ENCODE assay signal across 12 cellular contexts in genomic region chr10:6033954-6034353, GRCh38. TPM values are rescaled to one million over a fixed set of nuclear protein-coding genes. Genes with fewer than 3 reads are reported as not detected.
DNase-seq lines count a peak whose midpoint lies in the region; ATAC-seq, FAIRE-seq and TF ChIP-seq lines count a peak whose summit lies in the region.
"Had no signal": no experiment of that assay in that cellular context is flagged by ENCODE, and none has a peak within 500 bp of the region (broad histone marks: within the 10 kb centered on the region; RNA-seq: fewer than 3 reads in every experiment).

No MANE protein-coding gene starts in this region.

- peak overlapping the region; percentile 6 for H3K27ac Mint-ChIP-seq in astrocyte (ENCODE audit: unreplicated experiment)

- peaks cover 22% of the 10 kb centered on the region for H3K27me3 Mint-ChIP-seq in astrocyte (ENCODE audit: low read depth, unreplicated experiment)

- POLR2A ChIA-PET in BJ (lab: Charles Lee) (no interaction called here), IMR-90 (lab: Charles Lee; ENCODE audit: unreplicated experiment) (no interaction called here)

- peaks cover 9% of the 10 kb centered on the region for H3K4me1 Mint-ChIP-seq in astrocyte (ENCODE audit: low read depth, unreplicated experiment)

- H2BK20ac ChIP-seq in IMR-90 (ENCODE audit: low read depth, low read length): no peak overlapping the region

- no CpG with 5 or more reads among the region's 3 CpGs for WGBS in IMR-90 (ENCODE audit: extremely low coverage in 2 of 2, insufficient read length in 1 of 2), 2 experiments

- H3K79me2 ChIP-seq in astrocyte (ENCODE audit: insufficient read depth, low read length): no peaks in the 10 kb centered on the region

- H2AK5ac ChIP-seq in IMR-90 (ENCODE audit: low read depth, low read length): no peak overlapping the region

- H3K4ac ChIP-seq in IMR-90 (ENCODE audit: low read depth, low read length): no peak overlapping the region

- no peaks in the 10 kb centered on the region for H3K4me1 ChIP-seq in IMR-90 (ENCODE audit: control insufficient read depth, insufficient read depth, low read length)
- H3K4me1 ChIP-seq in astrocyte (ENCODE audit: insufficient read depth, low read length): no peaks in the 10 kb centered on the region
- no peaks in the 10 kb centered on the region for H3K4me1 ChIP-seq in mucosa of descending colon (ENCODE audit: low read depth)
- H3K4me1 ChIP-seq: HAP-1, vagina had no signal

- in situ Hi-C loops in IMR-90 (cut with MboI; ENCODE audit: low sequenced_read_pairs): no loop called here

- no peaks in the 10 kb centered on the region for H3K27me3 ChIP-seq in BJ (ENCODE audit: control insufficient read depth, insufficient read depth, low read length)
- H3K27me3 ChIP-seq in IMR-90 (ENCODE audit: control insufficient read depth, insufficient read depth, low read length): peaks cover 24% of the 10 kb centered on the region
- peaks cover 6% of the 10 kb centered on the region for H3K27me3 ChIP-seq in astrocyte (ENCODE audit: insufficient read depth, low read length)
- H3K27me3 ChIP-seq: vagina had no signal

- no peak overlapping the region for H4K91ac ChIP-seq in IMR-90 (ENCODE audit: insufficient read depth, low read depth, low read length)

- no peak overlapping the region for H3K14ac ChIP-seq in IMR-90 (replicated peaks; ENCODE audit: low read depth, low read length)

- no peak for ATAC-seq in IMR-90 (ENCODE audit: low read depth)
- peak; percentile 24 for ATAC-seq in mucosa of descending colon
- ATAC-seq in HG02798 (IDR thresholded peaks at IDR 0.05; ENCODE audit: poor library complexity, unreplicated experiment): no peak

- H3K9ac ChIP-seq in IMR-90 (ENCODE audit: low read depth, low read length) (no peak overlapping the region), astrocyte (ENCODE audit: low read length) (no peak overlapping the region)

- H3K18ac ChIP-seq in IMR-90 (ENCODE audit: low read depth, low read length): no peak overlapping the region

- H4K5ac ChIP-seq in IMR-90 (ENCODE audit: low read depth, low read length): no peak overlapping the region

- no peak overlapping the region for H2AK9ac ChIP-seq in IMR-90 (replicated peaks; ENCODE audit: low read depth, low read length, poor library complexity)

- H3K4me3 Mint-ChIP-seq in astrocyte (ENCODE audit: unreplicated experiment): no peak overlapping the region

- H3K36me3 ChIP-seq in BJ (ENCODE audit: control insufficient read depth, insufficient read depth, low read length) (no peaks in the 10 kb centered on the region), IMR-90 (ENCODE audit: control insufficient read depth, insufficient read depth, low read length) (no peaks in the 10 kb centered on the region), astrocyte (ENCODE audit: insufficient read depth, low read length) (no peaks in the 10 kb centered on the region), mucosa of descending colon (ENCODE audit: low read depth) (no peaks in the 10 kb centered on the region)
- H3K36me3 ChIP-seq: HAP-1, vagina had no signal

- no peaks in the 10 kb centered on the region for H3K9me3 ChIP-seq in IMR-90 (ENCODE audit: control insufficient read depth, insufficient read depth, low read length)
- H3K9me3 ChIP-seq in astrocyte (ENCODE audit: insufficient read depth, low read depth, low read length): no peaks in the 10 kb centered on the region
- peaks cover 3% of the 10 kb centered on the region for H3K9me3 ChIP-seq in mucosa of descending colon
- H3K9me3 ChIP-seq: HAP-1, vagina had no signal

- CTCF ChIA-PET in BJ (lab: Yijun Ruan, JAX): no interaction called here
- CTCF ChIA-PET in IMR-90 (lab: Yijun Ruan, JAX): no interaction called here

- no peak overlapping the region for H3K23ac ChIP-seq in IMR-90 (ENCODE audit: low read depth, low read length)

- peaks cover 2% of the 10 kb centered on the region for H3K9me3 Mint-ChIP-seq in astrocyte (ENCODE audit: unreplicated experiment)

- H2AFZ ChIP-seq in IMR-90 (replicated peaks; ENCODE audit: low read length, poor library complexity): peak overlapping the region; percentile 11
- no peak overlapping the region for H2AFZ ChIP-seq in astrocyte (ENCODE audit: low read depth, low read length)

- intact Hi-C loops in IMR-90 (cut with micrococcal nuclease) (no loop called here), mucosa of descending colon (cut with DNase I, micrococcal nuclease) (no loop called here)

- H3K27ac ChIP-seq in IMR-90 (ENCODE audit: insufficient read depth, low read length) (no peak overlapping the region), astrocyte (ENCODE audit: low read depth, low read length) (no peak overlapping the region)
- H3K27ac ChIP-seq: coronary artery, vagina had no signal

- TF ChIP-seq RAD21 in IMR-90 (IDR thresholded peaks at IDR 0.05; ENCODE audit: low read length): no peak

- no peak overlapping the region for H2BK15ac ChIP-seq in IMR-90 (ENCODE audit: low read depth, low read length)

- DNase-seq in BJ (ENCODE audit: low read depth) (peak; percentile 36), IMR-90 (no peak), astrocyte (ENCODE audit: low read depth) (peak; percentile 12), mucosa of descending colon (peak in 1 of 3 donors; percentile 28), NCI-H82 treated with DMSO at 0.1 percent for 48 hours (lab: John Stamatoyannopoulos, UW; ENCODE audit: unreplicated experiment) (no peak), NCI-H2227 treated with DMSO at 0.1 percent for 48 hours (lab: John Stamatoyannopoulos, UW) (no peak), NAMALWA (ENCODE audit: low spot score) (no peak)
- DNase-seq: DMS79 had no signal

- TF ChIP-seq CTCF in BJ (IDR thresholded peaks at IDR 0.05; ENCODE audit: insufficient read depth, low read depth, low read length) (no peak), IMR-90 (conservative IDR thresholded peaks at IDR 0.05; ENCODE audit: low read depth, low read length) (no peak), astrocyte (IDR thresholded peaks at IDR 0.05; ENCODE audit: insufficient read depth, low read depth, low read length) (no peak), mucosa of descending colon (IDR thresholded peaks at IDR 0.05) (no peak)

- H4K20me1 ChIP-seq in IMR-90 (ENCODE audit: insufficient read depth, low read length) (no peaks in the 10 kb centered on the region), astrocyte (ENCODE audit: insufficient read depth, low read length) (no peaks in the 10 kb centered on the region)

- BruUV-seq in IMR-90 (replicated peaks; lab: Mats Ljungman, UMichigan): no TSS peak

- H3K4me2 ChIP-seq in IMR-90 (ENCODE audit: low read depth, low read length) (no peak overlapping the region), astrocyte (ENCODE audit: low read length) (no peak overlapping the region)

- no peak for TF ChIP-seq POLR2A in IMR-90 (IDR thresholded peaks at IDR 0.05; ENCODE audit: low read depth, low read length)

- H3K79me1 ChIP-seq in IMR-90 (ENCODE audit: low read depth in 1 of 2, low read length in 2 of 2): no peaks in the 10 kb centered on the region

- no peaks in the 10 kb centered on the region for H3K36me3 Mint-ChIP-seq in astrocyte (ENCODE audit: low read depth, unreplicated experiment)

- no peak overlapping the region for H2BK5ac ChIP-seq in IMR-90 (ENCODE audit: low read depth, low read length, poor library complexity, severe bottlenecking)

- dilution Hi-C loops in IMR-90 (cut with HindIII; ENCODE audit: low sequenced_read_pairs, unreplicated experiment): no loop called here

- H3K4me3 ChIP-seq in BJ (ENCODE audit: low read depth, low read length) (no peak overlapping the region), IMR-90 (ENCODE audit: insufficient read depth, low read depth, low read length) (no peak overlapping the region), astrocyte (ENCODE audit: insufficient read depth, low read depth, low read length) (no peak overlapping the region), mucosa of descending colon (no peak overlapping the region)
- H3K4me3 ChIP-seq: coronary artery, HAP-1, vagina had no signal

- no peaks in the 10 kb centered on the region for H3K9me1 ChIP-seq in IMR-90 (ENCODE audit: insufficient read depth, low read length)

- no peak overlapping the region for H4K8ac ChIP-seq in IMR-90 (ENCODE audit: low read depth in 2 of 2, low read length in 2 of 2)

- no peak for FAIRE-seq in astrocyte (lab: Jason Lieb, UNC)

- no peak overlapping the region for H3K56ac ChIP-seq in IMR-90 (ENCODE audit: extremely low read depth, insufficient read depth, low read length)

- H2BK120ac ChIP-seq in IMR-90 (ENCODE audit: low read depth, low read length): no peak overlapping the region

TF ChIP-seq in IMR-90, 13 proteins besides CTCF, POLR2A, EP300 and RAD21 (continues in another document):
- TF ChIP-seq BHLHE40 (IDR thresholded peaks at IDR 0.05; ENCODE audit: low read depth, low read length): no peak

RNA-seq across cellular contexts. Expression of gene IL2RA, which starts 28.2 kb away (rescaled TPM):
- not detected in 2 replicates for polyA plus RNA-seq in BJ (2011; rRNA removed)
- polyA minus RNA-seq in BJ (2011; rRNA and poly(A)+ RNA removed): not detected in 2 replicates
- not detected in 2 replicates for total RNA-seq in IMR-90 (2012; rRNA removed)
- not detected in 2 replicates for polyA plus RNA-seq in IMR-90 (2012; rRNA removed)
- polyA plus RNA-seq in IMR-90 (2012; cell fraction: cytosol; rRNA removed): not detected in 2 replicates
- not detected in 2 replicates for polyA plus RNA-seq in IMR-90 (2012; cell fraction: nucleus; rRNA removed; ENCODE audit: low replicate concordance)
- not detected in 2 replicates for total RNA-seq in astrocyte
- 1 to 10 TPM; 1.2 to 3.7 (median 2.1) TPM for total RNA-seq in mucosa of descending colon
- total RNA-seq: vagina had no signal

RNA-seq across cellular contexts. Expression of gene RBM17, which starts 54.9 kb away (rescaled TPM):
- polyA plus RNA-seq in BJ (2011; rRNA removed): 28.9 and 31.7 TPM in 2 replicates
- polyA minus RNA-seq in BJ (2011; rRNA and poly(A)+ RNA removed): 11.7 and 13.1 TPM in 2 replicates
- total RNA-seq in IMR-90 (2012; rRNA removed): 24.6 and 35.6 TPM in 2 replicates
- 42.9 and 56.7 TPM in 2 replicates for polyA plus RNA-seq in IMR-90 (2012; rRNA removed)
- 9.1 and 9.6 TPM in 2 replicates for polyA plus RNA-seq in IMR-90 (2012; cell fraction: cytosol; rRNA removed)
- polyA plus RNA-seq in IMR-90 (2012; cell fraction: nucleus; rRNA removed; ENCODE audit: low replicate concordance): 38.8 and 95.6 TPM in 2 replicates
- total RNA-seq in astrocyte: 69.7 and 71.3 TPM in 2 replicates
- 100 to 1,000 TPM in 1 of 3 donors, 10 to 100 TPM in 2; 87.4 to 100 (median 90.8) TPM for total RNA-seq in mucosa of descending colon

RNA-seq across cellular contexts. Expression of gene IL15RA, which starts 56.6 kb away (rescaled TPM):
- polyA plus RNA-seq in BJ (2011; rRNA removed) (4.6 and 7.5 TPM in 2 replicates), IMR-90 (2012; rRNA removed) (6.4 and 7.6 TPM in 2 replicates)
- 2.6 and 4.0 TPM in 2 replicates for polyA minus RNA-seq in BJ (2011; rRNA and poly(A)+ RNA removed)
- total RNA-seq in IMR-90 (2012; rRNA removed) (1.4 and 2.0 TPM in 2 replicates), astrocyte (2.9 and 3.1 TPM in 2 replicates), mucosa of descending colon (10 to 100 TPM; 19.4 to 26.6 (median 20.6) TPM)
- 5.2 and 9.3 TPM in 2 replicates for polyA plus RNA-seq in IMR-90 (2012; cell fraction: cytosol; rRNA removed)
- polyA plus RNA-seq in IMR-90 (2012; cell fraction: nucleus; rRNA removed; ENCODE audit: low replicate concordance): 3.9 and 4.3 TPM in 2 replicates

Comparison
In these comparisons a context has a peak if more than half of its experiments do, and no peak if none do; other contexts are left out.
1. DNase-seq: peak in BJ (single experiment) and astrocyte (single experiment); none in IMR-90 (single experiment), NCI-H82 treated with DMSO at 0.1 percent for 48 hours (single experiment), NCI-H2227 treated with DMSO at 0.1 percent for 48 hours (single experiment) and NAMALWA (single experiment).